In genomic region chr20:17542993-17543412, GRCh38 we compare ENCODE assay signal across 13 cellular contexts. TPM values are rescaled to one million over a fixed set of nuclear protein-coding genes. Genes with fewer than 3 reads are reported as not detected.
A peak's percentile ranks its signal among the peaks of the same experiment; 100 is the strongest.
DNase-seq lines count a peak whose midpoint lies in the region; ATAC-seq and TF ChIP-seq lines count a peak whose summit lies in the region.
"Had no signal": no experiment of that assay in that cellular context is flagged by ENCODE, and none has a peak within 500 bp of the region (broad histone marks: within the 10 kb centered on the region; RNA-seq: fewer than 3 reads in every experiment).

No MANE protein-coding gene starts in this region.

- H3K27me3 ChIP-seq in mesendoderm (ENCODE audit: insufficient read depth, low read length, poor library complexity): no peaks in the 10 kb centered on the region

- H3K9me3 Mint-ChIP-seq in chondrocyte (ENCODE audit: low read depth): no peaks in the 10 kb centered on the region
- no peaks in the 10 kb centered on the region for H3K9me3 Mint-ChIP-seq in T-helper 2 cell treated with Interferon-gamma antibody and Interleukin-4, amounts not matched to agents 5 μg/mL and 100 μg/mL, for 36 hours
- H3K9me3 Mint-ChIP-seq: activated naive CD8-positive, alpha-beta T cell treated with anti-CD3 and anti-CD28 coated beads, Interleukin-2, amount 10 ng/mL, durations not matched to agents 7 days and 5 days had no signal

- H2BK120ac ChIP-seq in mesendoderm (ENCODE audit: low read depth, low read length): no peak overlapping the region

- TF ChIP-seq CTCF in chondrocyte (IDR thresholded peaks at IDR 0.05): no peak

- no peak overlapping the region for H4K8ac ChIP-seq in mesendoderm (ENCODE audit: low read depth, low read length)

- no peak overlapping the region for H2AK5ac ChIP-seq in mesendoderm (ENCODE audit: low read length)

- no peak overlapping the region for H4K5ac ChIP-seq in mesendoderm (ENCODE audit: low read length)

- no peak overlapping the region for H3K18ac ChIP-seq in mesendoderm (ENCODE audit: low read length)

- H3K4me3 Mint-ChIP-seq in chondrocyte (ENCODE audit: unreplicated experiment): peak overlapping the region; percentile 31
- H3K4me3 Mint-ChIP-seq in T-helper 2 cell treated with Interferon-gamma antibody and Interleukin-4, amounts not matched to agents 5 μg/mL and 100 μg/mL, for 36 hours: no peak overlapping the region
- H3K4me3 Mint-ChIP-seq: activated naive CD8-positive, alpha-beta T cell treated with anti-CD3 and anti-CD28 coated beads, Interleukin-2, amount 10 ng/mL, durations not matched to agents 7 days and 5 days had no signal

- H3K4me2 ChIP-seq in mesendoderm (ENCODE audit: low read length): no peak overlapping the region

- WGBS in mesendoderm (ENCODE audit: extremely low coverage, insufficient coverage, low lambda C conversion rate): no CpG with 5 or more reads among the region's 4 CpGs

- DNase-seq in HCEC 1CT (peak; percentile 72), chondrocyte (ENCODE audit: low spot score) (no peak), left kidney (ENCODE audit: low read depth, low spot score) (peak; percentile 64), stromal cell of bone marrow (ENCODE audit: low read depth) (peak; percentile 92), hippocampal formation (lab: John Stamatoyannopoulos, UW) (no peak), mesendoderm (no peak)
- no peak for DNase-seq in T-helper 2 cell treated with Interferon-gamma antibody and Interleukin-4, amounts not matched to agents 5 μg/mL and 100 μg/mL, for 36 hours (ENCODE audit: low spot score)
- DNase-seq: activated CD4-positive, alpha-beta T cell treated with anti-CD3 and anti-CD28 coated beads for 4 hours; activated naive CD8-positive, alpha-beta T cell treated with anti-CD3 and anti-CD28 coated beads, Interleukin-2, amount 10 ng/mL, durations not matched to agents 7 days and 5 days; DMS79 treated with DMSO at 0.1 percent for 48 hours; posterior cingulate gyrus had no signal

- H2BK15ac ChIP-seq in mesendoderm (replicated peaks; ENCODE audit: low read depth): no peak overlapping the region

- H3K23ac ChIP-seq in mesendoderm (ENCODE audit: low read length): no peak overlapping the region

- H3K4me1 Mint-ChIP-seq in chondrocyte (ENCODE audit: low read depth): peaks cover 76% of the 10 kb centered on the region
- peaks cover 5% of the 10 kb centered on the region for H3K4me1 Mint-ChIP-seq in T-helper 2 cell treated with Interferon-gamma antibody and Interleukin-4, amounts not matched to agents 5 μg/mL and 100 μg/mL, for 36 hours (ENCODE audit: low read depth)

- H3K4ac ChIP-seq in mesendoderm (ENCODE audit: low read depth, low read length): no peak overlapping the region

- peak overlapping the region; percentile 93 for H3K27ac Mint-ChIP-seq in chondrocyte (ENCODE audit: unreplicated experiment)
- no peak overlapping the region for H3K27ac Mint-ChIP-seq in T-helper 2 cell treated with Interferon-gamma antibody and Interleukin-4, amounts not matched to agents 5 μg/mL and 100 μg/mL, for 36 hours
- H3K27ac Mint-ChIP-seq: activated naive CD8-positive, alpha-beta T cell treated with anti-CD3 and anti-CD28 coated beads, Interleukin-2, amount 10 ng/mL, durations not matched to agents 7 days and 5 days had no signal

- H3K36me3 Mint-ChIP-seq in chondrocyte (ENCODE audit: low read depth): no peaks in the 10 kb centered on the region
- H3K36me3 Mint-ChIP-seq in T-helper 2 cell treated with Interferon-gamma antibody and Interleukin-4, amounts not matched to agents 5 μg/mL and 100 μg/mL, for 36 hours (ENCODE audit: low read depth): no peaks in the 10 kb centered on the region
- H3K36me3 Mint-ChIP-seq: activated naive CD8-positive, alpha-beta T cell treated with anti-CD3 and anti-CD28 coated beads, Interleukin-2, amount 10 ng/mL, durations not matched to agents 7 days and 5 days had no signal

- no peak overlapping the region for H3K27ac ChIP-seq in mesendoderm (ENCODE audit: low read depth, low read length)
- H3K27ac ChIP-seq: RWPE1 had no signal

- H3K4me3 ChIP-seq in mesendoderm (ENCODE audit: low read length): no peak overlapping the region

- no peaks in the 10 kb centered on the region for H3K36me3 ChIP-seq in mesendoderm (ENCODE audit: control insufficient read depth, insufficient read depth, low read length)

- H3K56ac ChIP-seq in mesendoderm (ENCODE audit: low read length): no peak overlapping the region

- no peak overlapping the region for H2BK5ac ChIP-seq in mesendoderm (ENCODE audit: low read length)

- H3K4me1 ChIP-seq in mesendoderm (ENCODE audit: control insufficient read depth, low read depth, low read length): no peaks in the 10 kb centered on the region

- no peak for ATAC-seq in GM21825 (IDR thresholded peaks at IDR 0.05; ENCODE audit: unreplicated experiment)

- H3K79me1 ChIP-seq in mesendoderm (ENCODE audit: low read length): no peaks in the 10 kb centered on the region

- H3K27me3 Mint-ChIP-seq in chondrocyte (ENCODE audit: low read depth): no peaks in the 10 kb centered on the region
- H3K27me3 Mint-ChIP-seq in T-helper 2 cell treated with Interferon-gamma antibody and Interleukin-4, amounts not matched to agents 5 μg/mL and 100 μg/mL, for 36 hours (ENCODE audit: low read depth): peaks cover 62% of the 10 kb centered on the region

- no peak overlapping the region for H3K9ac ChIP-seq in mesendoderm (ENCODE audit: low read length)

- H3K79me2 ChIP-seq in mesendoderm (ENCODE audit: control insufficient read depth, insufficient read depth, low read length): no peaks in the 10 kb centered on the region

RNA-seq across cellular contexts. Expression of gene BFSP1, which starts 11.8 kb away (rescaled TPM):
- 9.6 to 14.4 TPM (median 11.7 TPM) in 3 replicates for total RNA-seq in chondrocyte
- 2.2 TPM for polyA plus RNA-seq in mesendoderm (2013, experiment 1 of 2)
- 2.4 TPM for polyA plus RNA-seq in mesendoderm (2013, experiment 2 of 2)

RNA-seq across cellular contexts. Expression of gene DSTN, which starts 26.9 kb away (rescaled TPM):
- total RNA-seq in chondrocyte: 878 to 1,290 TPM (median 1,265 TPM) in 3 replicates
- polyA plus RNA-seq in mesendoderm (2013, experiment 1 of 2): 278 TPM
- 278 TPM for polyA plus RNA-seq in mesendoderm (2013, experiment 2 of 2)

Comparison
In these comparisons a context has a peak if more than half of its experiments do, and no peak if none do; other contexts are left out.
1. DNase-seq: peak in HCEC 1CT (single experiment), left kidney (single experiment) and stromal cell of bone marrow (single experiment); none in chondrocyte (single experiment), hippocampal formation (0 of 2), mesendoderm (single experiment) and T-helper 2 cell treated with Interferon-gamma antibody and Interleukin-4, amounts not matched to agents 5 μg/mL and 100 μg/mL, for 36 hours (single experiment).